18 cellular contexts compared by ENCODE assay signal in genomic region chr7:127831312-127832212, GRCh38.
A peak's percentile ranks its signal among the peaks of the same experiment; 100 is the strongest.
DNase-seq lines count a peak whose midpoint lies in the region; ATAC-seq, FAIRE-seq and TF ChIP-seq lines count a peak whose summit lies in the region.
"Had no signal": no experiment of that assay in that cellular context is flagged by ENCODE, and none has a peak within 500 bp of the region (broad histone marks: within the 10 kb centered on the region; RNA-seq: fewer than 3 reads in every experiment).

No MANE protein-coding gene starts in this region.

- H3K36me3 Mint-ChIP-seq in HFFc6 (ENCODE audit: low read depth) = peaks cover 20% of the 10 kb centered on the region
- peaks cover 18% of the 10 kb centered on the region for H3K36me3 Mint-ChIP-seq in activated naive CD4-positive, alpha-beta T cell treated with anti-CD3 and anti-CD28 coated beads, Interleukin-2, amount 10 ng/mL, durations not matched to agents 7 days and 5 days

- H3K4me1 Mint-ChIP-seq in HFFc6 (ENCODE audit: low read depth) = peaks cover 8% of the 10 kb centered on the region
- peaks cover 6% of the 10 kb centered on the region for H3K4me1 Mint-ChIP-seq in activated naive CD4-positive, alpha-beta T cell treated with anti-CD3 and anti-CD28 coated beads, Interleukin-2, amount 10 ng/mL, durations not matched to agents 7 days and 5 days

- DNase-seq in G401 (ENCODE audit: low spot score) (peak; percentile 96), NCI-H2029 (lab: John Stamatoyannopoulos, UW) (peak; percentile 76), SK-N-SH (peak; percentile 76), HepG2 (ENCODE audit: low spot score) (no peak), HFFc6 (no peak), GDM1 (lab: John Stamatoyannopoulos, UW) (no peak), CD1c-positive myeloid dendritic cell (ENCODE audit: extremely low spot score) (no peak)
- DNase-seq in activated naive CD4-positive, alpha-beta T cell treated with anti-CD3 and anti-CD28 coated beads, Interleukin-2, amount 10 ng/mL, durations not matched to agents 7 days and 5 days = no peak
- DNase-seq: activated CD4-positive, alpha-beta T cell treated with anti-CD3 and anti-CD28 coated beads, Interleukin-2, amount 50 U/mL, for 1 hour; activated naive CD4-positive, alpha-beta T cell treated with anti-CD3 and anti-CD28 coated beads, Interleukin-2, amount 50 U/mL, for 16 hours; IMR-90; NCI-H526 treated with DMSO at 0.1 percent for 48 hours; ovary; stimulated activated CD4-positive, alpha-beta T cell treated with anti-CD3 and anti-CD28 coated beads, Interleukin-4, amount 100 ng/mL, for 4 hours; stimulated activated CD8-positive, alpha-beta memory T cell treated with anti-CD3 and anti-CD28 coated beads, Interleukin-4, amount 100 ng/mL, for 48 hours had no signal

- peak in 1 of 2 experiments; percentile 28; a peak in 1 of 4 replicates for TF ChIP-seq EP300 in SK-N-SH (IDR thresholded peaks at IDR 0.05; ENCODE audit: borderline replicate concordance in 1 of 2, low read depth in 1 of 2, low read length in 1 of 2)
- TF ChIP-seq EP300 in HepG2 (IDR thresholded peaks at IDR 0.05; ENCODE audit: low read depth in 2 of 2, low read length in 2 of 2) = no peak
- TF ChIP-seq EP300 in HepG2 (CRISPR knock-in tag; IDR thresholded peaks at IDR 0.05; ENCODE audit: borderline replicate concordance) = no peak

- peaks cover 10% of the 10 kb centered on the region for H4K20me1 ChIP-seq in SK-N-SH (ENCODE audit: insufficient read depth)
- no peaks in the 10 kb centered on the region for H4K20me1 ChIP-seq in HepG2 (ENCODE audit: insufficient read depth, low read length)

- H3K79me2 ChIP-seq in SK-N-SH (ENCODE audit: insufficient read depth) (peaks cover 84% of the 10 kb centered on the region), HepG2 (ENCODE audit: insufficient read depth, low read length) (peaks cover 13% of the 10 kb centered on the region)

- intact Hi-C loops in HepG2 (cut with micrococcal nuclease; ENCODE audit: unreplicated experiment) = no loop called here

- WGBS in SK-N-SH (ENCODE audit: low lambda C conversion rate) = 68% methylated on average over 5 of the region's 5 CpGs
- WGBS in HepG2 (ENCODE audit: low lambda C conversion rate) = 94% methylated on average over 5 of the region's 5 CpGs

- TF ChIP-seq CTCF in SK-N-SH (IDR thresholded peaks at IDR 0.05) = no peak
- TF ChIP-seq CTCF in HepG2 (CRISPR knock-in tag; IDR thresholded peaks at IDR 0.05) = no peak
- TF ChIP-seq CTCF in HFFc6 (IDR thresholded peaks at IDR 0.05) = no peak

- H3K9ac ChIP-seq in SK-N-SH = no peak overlapping the region
- no peak overlapping the region for H3K9ac ChIP-seq in HepG2 (ENCODE audit: insufficient read depth, low read depth, low read length)

- H3K9me3 ChIP-seq in SK-N-SH (no peaks in the 10 kb centered on the region), HepG2 (ENCODE audit: low read length) (no peaks in the 10 kb centered on the region)
- H3K9me3 ChIP-seq: ovary, suprapubic skin had no signal

- H3K9me3 Mint-ChIP-seq in HFFc6 = peaks cover 7% of the 10 kb centered on the region
- no peaks in the 10 kb centered on the region for H3K9me3 Mint-ChIP-seq in activated naive CD4-positive, alpha-beta T cell treated with anti-CD3 and anti-CD28 coated beads, Interleukin-2, amount 10 ng/mL, durations not matched to agents 7 days and 5 days

- ATAC-seq in HepG2 = no peak; the same call in 2 of the 3 replicates

- TF ChIP-seq POLR2A in HepG2 (IDR thresholded peaks at IDR 0.05; ENCODE audit: insufficient read depth in 1 of 2, low read depth in 2 of 2, low read length in 2 of 2) = no peak

- H3K4me1 ChIP-seq in SK-N-SH (ENCODE audit: control insufficient read depth in 1 of 2, insufficient read depth in 2 of 2, low read depth in 1 of 2, low read length in 1 of 2) (peaks cover 0 to 26% of the 10 kb centered on the region in 2 experiments; a peak in 2 of 4 replicates), HepG2 (ENCODE audit: insufficient read depth, low read length) (no peaks in the 10 kb centered on the region)

- CTCF ChIA-PET in SK-N-SH (lab: Yijun Ruan, JAX) (interaction anchor here (0.6 to 1.5 kb wide), 12 partner anchors 9 to 388 kb away, joined by 3 to 5 read pairs (median 3); no protein-coding TSS in a partner anchor), HepG2 (lab: Yijun Ruan, JAX; ENCODE audit: low intra/inter-chr PET ratio, low total read pairs) (no interaction called here)
- CTCF ChIA-PET in activated naive CD4-positive, alpha-beta T cell treated with anti-CD3 and anti-CD28 coated beads, Interleukin-2, amount 10 ng/mL, durations not matched to agents 7 days and 5 days (lab: Charles Lee) = no interaction called here

- no TSS peak for BruUV-seq in HepG2 (replicated peaks; lab: Mats Ljungman, UMichigan)

- H3K4me2 ChIP-seq in SK-N-SH (no peak overlapping the region), HepG2 (ENCODE audit: low read depth, low read length) (no peak overlapping the region)

- FAIRE-seq in HepG2 (lab: Jason Lieb, UNC) = no peak
- FAIRE-seq: G401.6, GM12891 had no signal

- no peaks in the 10 kb centered on the region for H3F3A ChIP-seq in SK-N-SH (replicated peaks; ENCODE audit: insufficient read depth)

- H3K27me3 Mint-ChIP-seq in HFFc6 (ENCODE audit: insufficient read depth) = 0 out of 2 replicates have a peak, but pooled peaks cover 1% of the 10 kb centered on the region
- no peaks in the 10 kb centered on the region for H3K27me3 Mint-ChIP-seq in activated naive CD4-positive, alpha-beta T cell treated with anti-CD3 and anti-CD28 coated beads, Interleukin-2, amount 10 ng/mL, durations not matched to agents 7 days and 5 days

- 0 out of 2 replicates have a peak, but pooled peaks have one; percentile 15 for TF ChIP-seq RAD21 in SK-N-SH (IDR thresholded peaks at IDR 0.05; ENCODE audit: low read length)
- no peak for TF ChIP-seq RAD21 in HepG2 (CRISPR knock-in tag; IDR thresholded peaks at IDR 0.05)

- H2AFZ ChIP-seq in SK-N-SH (ENCODE audit: low read depth) (no peak overlapping the region), HepG2 (ENCODE audit: low read length) (no peak overlapping the region)

- no peak overlapping the region for H3K4me3 Mint-ChIP-seq in HFFc6
- no peak overlapping the region for H3K4me3 Mint-ChIP-seq in activated naive CD4-positive, alpha-beta T cell treated with anti-CD3 and anti-CD28 coated beads, Interleukin-2, amount 10 ng/mL, durations not matched to agents 7 days and 5 days

- H3K9me2 ChIP-seq in SK-N-SH = no peaks in the 10 kb centered on the region

- peak overlapping the region in 1 of 2 experiments; percentile 95; a peak in 2 of 4 replicates for H3K27ac ChIP-seq in SK-N-SH (ENCODE audit: low read depth in 2 of 2, low read length in 1 of 2)
- H3K27ac ChIP-seq in HepG2 (ENCODE audit: extremely low read length, insufficient read depth, low read length) = no peak overlapping the region
- H3K27ac ChIP-seq: ovary, suprapubic skin had no signal

- in situ Hi-C loops in G401 (cut with HindIII; ENCODE audit: low sequenced_read_pairs) (no loop called here), HepG2 (cut with HindIII; ENCODE audit: extremely low pct_ligation_motif_present, low pct_unique_long_range_greater_than_20kb) (no loop called here)

- H3K27ac Mint-ChIP-seq in HFFc6 = no peak overlapping the region
- no peak overlapping the region for H3K27ac Mint-ChIP-seq in activated naive CD4-positive, alpha-beta T cell treated with anti-CD3 and anti-CD28 coated beads, Interleukin-2, amount 10 ng/mL, durations not matched to agents 7 days and 5 days

- peaks cover 0 to 15% of the 10 kb centered on the region in 2 experiments for H3K36me3 ChIP-seq in SK-N-SH (replicated peaks in 1 of 2; ENCODE audit: control insufficient read depth in 1 of 2, insufficient read depth in 2 of 2, low read length in 1 of 2)
- H3K36me3 ChIP-seq in HepG2 (replicated peaks in 1 of 2; ENCODE audit: control insufficient read depth in 1 of 2, insufficient read depth in 2 of 2, low read length in 2 of 2) = peaks cover 1 to 6% of the 10 kb centered on the region in 2 experiments; a peak in 3 of 5 replicates
- H3K36me3 ChIP-seq: ovary, suprapubic skin had no signal

- POLR2A ChIA-PET in SK-N-SH (lab: Yijun Ruan, JAX) = no interaction called here
- POLR2A ChIA-PET in HepG2 (lab: Yijun Ruan, JAX) = no interaction called here

- no peak overlapping the region for H3K4me3 ChIP-seq in SK-N-SH (ENCODE audit: low read depth in 2 of 2, low read length in 1 of 2)
- no peak overlapping the region for H3K4me3 ChIP-seq in HepG2 (replicated peaks in 1 of 3; ENCODE audit: insufficient read depth in 1 of 3, low read depth in 2 of 3, low read length in 3 of 3)
- H3K4me3 ChIP-seq: ovary, suprapubic skin had no signal

- no peaks in the 10 kb centered on the region for H3K27me3 ChIP-seq in SK-N-SH (ENCODE audit: insufficient read depth)
- no peaks in the 10 kb centered on the region for H3K27me3 ChIP-seq in HepG2 (ENCODE audit: control insufficient read depth in 1 of 2, insufficient read depth in 2 of 2, low read length in 2 of 2)
- H3K27me3 ChIP-seq: ovary, suprapubic skin had no signal

TF ChIP-seq in SK-N-SH, 30 proteins besides CTCF, POLR2A, EP300 and RAD21 (continues in another document):
- TF ChIP-seq GABPA (IDR thresholded peaks at IDR 0.05; ENCODE audit: low read depth) (no peak), SIN3A (IDR thresholded peaks at IDR 0.05; ENCODE audit: borderline replicate concordance, low read depth, low read length) (no peak), MXI1 (IDR thresholded peaks at IDR 0.05; ENCODE audit: low read depth, low read length) (peak; percentile 11; the same call in 1 of the 2 replicates)

TF ChIP-seq in HepG2, 621 proteins besides CTCF, POLR2A, EP300 and RAD21:
- TF ChIP-seq ATF7 (IDR thresholded peaks at IDR 0.05) (peak; percentile 70), ATF7 (CRISPR knock-in tag; IDR thresholded peaks at IDR 0.05) (no peak), ZNF781 (CRISPR knock-in tag; IDR thresholded peaks at IDR 0.05; ENCODE audit: borderline replicate concordance, not compliant biosample characterization) (no peak)

Comparison
In these comparisons a context has a peak if more than half of its experiments do, and no peak if none do; other contexts are left out.
1. DNase-seq: peak in G401 (single experiment), NCI-H2029 (single experiment) and SK-N-SH (single experiment); none in HepG2 (single experiment), HFFc6 (single experiment), GDM1 (single experiment), CD1c-positive myeloid dendritic cell (single experiment) and activated naive CD4-positive, alpha-beta T cell treated with anti-CD3 and anti-CD28 coated beads, Interleukin-2, amount 10 ng/mL, durations not matched to agents 7 days and 5 days (single experiment).